26 cellular contexts compared by ENCODE assay signal in genomic region chr7:135383525-135383924, GRCh38.
A peak's percentile ranks its signal among the peaks of the same experiment; 100 is the strongest.
DNase-seq lines count a peak whose midpoint lies in the region; ATAC-seq, FAIRE-seq and TF ChIP-seq lines count a peak whose summit lies in the region.
"Had no signal": no experiment of that assay in that cellular context is flagged by ENCODE, and none has a peak within 500 bp of the region (broad histone marks: within the 10 kb centered on the region; RNA-seq: fewer than 3 reads in every experiment).

No MANE protein-coding gene starts in this region.

- no peaks in the 10 kb centered on the region for H3K27me3 Mint-ChIP-seq in activated CD8-positive, alpha-beta T cell treated with anti-CD3 and anti-CD28 coated beads for 36 hours
- no peaks in the 10 kb centered on the region for H3K27me3 Mint-ChIP-seq in activated CD8-positive, alpha-beta T cell treated with anti-CD3 and anti-CD28 coated beads, Interleukin-2, amount 10 ng/mL, durations not matched to agents 7 days and 5 days (ENCODE audit: low read depth)
- H3K27me3 Mint-ChIP-seq in activated naive CD8-positive, alpha-beta T cell treated with anti-CD3 and anti-CD28 coated beads, Interleukin-2, amount 50 U/mL, for 24 hours: no peaks in the 10 kb centered on the region
- H3K27me3 Mint-ChIP-seq in activated naive CD8-positive, alpha-beta T cell treated with anti-CD3 and anti-CD28 coated beads for 36 hours: no peaks in the 10 kb centered on the region
- H3K27me3 Mint-ChIP-seq in stimulated activated naive CD8-positive, alpha-beta T cell treated with anti-CD3 and anti-CD28 coated beads, Interleukin-15, amount 100 ng/mL, for 72 hours: no peaks in the 10 kb centered on the region
- H3K27me3 Mint-ChIP-seq: CD4-positive, alpha-beta T cell had no signal

- H3K79me2 ChIP-seq in keratinocyte (ENCODE audit: control insufficient read depth, insufficient read depth, low read length): no peaks in the 10 kb centered on the region

- H3K9me3 Mint-ChIP-seq in activated CD8-positive, alpha-beta T cell treated with anti-CD3 and anti-CD28 coated beads for 36 hours: no peaks in the 10 kb centered on the region
- no peaks in the 10 kb centered on the region for H3K9me3 Mint-ChIP-seq in activated CD8-positive, alpha-beta T cell treated with anti-CD3 and anti-CD28 coated beads, Interleukin-2, amount 10 ng/mL, durations not matched to agents 7 days and 5 days (ENCODE audit: insufficient read depth)
- no peaks in the 10 kb centered on the region for H3K9me3 Mint-ChIP-seq in activated naive CD8-positive, alpha-beta T cell treated with anti-CD3 and anti-CD28 coated beads, Interleukin-2, amount 50 U/mL, for 24 hours
- no peaks in the 10 kb centered on the region for H3K9me3 Mint-ChIP-seq in activated naive CD8-positive, alpha-beta T cell treated with anti-CD3 and anti-CD28 coated beads for 36 hours
- no peaks in the 10 kb centered on the region for H3K9me3 Mint-ChIP-seq in stimulated activated naive CD8-positive, alpha-beta T cell treated with anti-CD3 and anti-CD28 coated beads, Interleukin-15, amount 100 ng/mL, for 72 hours
- H3K9me3 Mint-ChIP-seq: CD14-positive monocyte; CD4-positive, alpha-beta T cell; CD8-positive, alpha-beta memory T cell; GM23338; H9 had no signal

- H3K36me3 Mint-ChIP-seq in activated CD8-positive, alpha-beta T cell treated with anti-CD3 and anti-CD28 coated beads for 36 hours (ENCODE audit: low read depth): peaks cover 6% of the 10 kb centered on the region
- H3K36me3 Mint-ChIP-seq in activated CD8-positive, alpha-beta T cell treated with anti-CD3 and anti-CD28 coated beads, Interleukin-2, amount 10 ng/mL, durations not matched to agents 7 days and 5 days (ENCODE audit: low read depth): peaks cover 13% of the 10 kb centered on the region
- H3K36me3 Mint-ChIP-seq in activated naive CD8-positive, alpha-beta T cell treated with anti-CD3 and anti-CD28 coated beads, Interleukin-2, amount 50 U/mL, for 24 hours (ENCODE audit: low read depth): peaks cover 12% of the 10 kb centered on the region
- H3K36me3 Mint-ChIP-seq in activated naive CD8-positive, alpha-beta T cell treated with anti-CD3 and anti-CD28 coated beads for 36 hours: peaks cover 2% of the 10 kb centered on the region

- peak; percentile 30 for ATAC-seq in activated CD8-positive, alpha-beta T cell treated with anti-CD3 and anti-CD28 coated beads for 36 hours
- ATAC-seq in activated CD8-positive, alpha-beta T cell treated with anti-CD3 and anti-CD28 coated beads, Interleukin-2, amount 10 ng/mL, durations not matched to agents 7 days and 5 days: no peak
- peak; percentile 71 for ATAC-seq in activated naive CD8-positive, alpha-beta T cell treated with anti-CD3 and anti-CD28 coated beads, Interleukin-2, amount 50 U/mL, for 24 hours
- ATAC-seq in stimulated activated naive CD8-positive, alpha-beta T cell treated with anti-CD3 and anti-CD28 coated beads, Interleukin-15, amount 100 ng/mL, for 72 hours: peak; percentile 48
- no peak for ATAC-seq in HG03354 (IDR thresholded peaks at IDR 0.05; ENCODE audit: poor library complexity, severe bottlenecking, unreplicated experiment)
- ATAC-seq: A549, GM23338, HCT116 had no signal

- H3K9me1 ChIP-seq in keratinocyte (ENCODE audit: control insufficient read depth, extremely low read depth, insufficient read depth, low read length): no peaks in the 10 kb centered on the region

- peak; percentile 26 for FAIRE-seq in keratinocyte (lab: Jason Lieb, UNC)
- FAIRE-seq: A549, D721Med, GM12891, GM18507 had no signal

- no peak overlapping the region for H3K9ac ChIP-seq in keratinocyte (ENCODE audit: control insufficient read depth, extremely low read depth, insufficient read depth, low read length)
- H3K9ac ChIP-seq: BLaER1 treated with 17β-estradiol and CSF1 and Interleukin-3, amounts not matched to agents 10 nM and 100 nM had no signal

- H3K4me3 ChIP-seq in keratinocyte (ENCODE audit: control insufficient read depth in 2 of 3, extremely low read depth in 1 of 3, insufficient read depth in 2 of 3, low read depth in 1 of 3, low read length in 3 of 3): no peak overlapping the region
- H3K4me3 ChIP-seq: A549; BLaER1 treated with 17β-estradiol and CSF1 and Interleukin-3, amounts not matched to agents 10 nM and 100 nM; GM23338 had no signal

- no peaks in the 10 kb centered on the region for H3K9me3 ChIP-seq in keratinocyte (ENCODE audit: control insufficient read depth, low read depth, low read length)
- H3K9me3 ChIP-seq: A549; BE2C; BLaER1 treated with 17β-estradiol and CSF1 and Interleukin-3, amounts not matched to agents 10 nM and 100 nM had no signal

- POLR2A ChIA-PET in activated CD8-positive, alpha-beta T cell treated with anti-CD3 and anti-CD28 coated beads for 36 hours (lab: Charles Lee): no interaction called here
- POLR2A ChIA-PET in activated CD8-positive, alpha-beta T cell treated with anti-CD3 and anti-CD28 coated beads, Interleukin-2, amount 10 ng/mL, durations not matched to agents 7 days and 5 days (lab: Charles Lee): no interaction called here

- H3K4me3 Mint-ChIP-seq in activated CD8-positive, alpha-beta T cell treated with anti-CD3 and anti-CD28 coated beads for 36 hours: no peak overlapping the region
- H3K4me3 Mint-ChIP-seq in activated CD8-positive, alpha-beta T cell treated with anti-CD3 and anti-CD28 coated beads, Interleukin-2, amount 10 ng/mL, durations not matched to agents 7 days and 5 days: no peak overlapping the region
- H3K4me3 Mint-ChIP-seq in activated naive CD8-positive, alpha-beta T cell treated with anti-CD3 and anti-CD28 coated beads, Interleukin-2, amount 50 U/mL, for 24 hours: no peak overlapping the region
- no peak overlapping the region for H3K4me3 Mint-ChIP-seq in activated naive CD8-positive, alpha-beta T cell treated with anti-CD3 and anti-CD28 coated beads for 36 hours
- no peak overlapping the region for H3K4me3 Mint-ChIP-seq in stimulated activated naive CD8-positive, alpha-beta T cell treated with anti-CD3 and anti-CD28 coated beads, Interleukin-15, amount 100 ng/mL, for 72 hours
- H3K4me3 Mint-ChIP-seq: CD14-positive monocyte; CD4-positive, alpha-beta T cell; CD8-positive, alpha-beta memory T cell; GM23338; H9 had no signal

- no peak overlapping the region for H3K4me2 ChIP-seq in keratinocyte (ENCODE audit: control insufficient read depth, extremely low read depth, insufficient read depth, low read depth, low read length)
- H3K4me2 ChIP-seq: A549; BLaER1 treated with 17β-estradiol and CSF1 and Interleukin-3, amounts not matched to agents 10 nM and 100 nM; GM23338 had no signal

- no peaks in the 10 kb centered on the region for H3K27me3 ChIP-seq in keratinocyte (ENCODE audit: control insufficient read depth, extremely low read depth, insufficient read depth, low read length)
- H3K27me3 ChIP-seq: BE2C; BLaER1 treated with 17β-estradiol and CSF1 and Interleukin-3, amounts not matched to agents 10 nM and 100 nM had no signal

- intact Hi-C loops in activated CD8-positive, alpha-beta T cell treated with anti-CD3 and anti-CD28 coated beads for 36 hours (cut with micrococcal nuclease): no loop called here

- H3K4me1 ChIP-seq in keratinocyte (ENCODE audit: control insufficient read depth, extremely low read depth, insufficient read depth, low read length): peaks cover 3% of the 10 kb centered on the region
- H3K4me1 ChIP-seq: A549; BLaER1 treated with 17β-estradiol and CSF1 and Interleukin-3, amounts not matched to agents 10 nM and 100 nM had no signal

- H3K27ac ChIP-seq in keratinocyte (ENCODE audit: control insufficient read depth, insufficient read depth, low read length): no peak overlapping the region
- H3K27ac ChIP-seq: A549; BLaER1 treated with 17β-estradiol and CSF1 and Interleukin-3, amounts not matched to agents 10 nM and 100 nM had no signal

- DNase-seq in activated CD8-positive, alpha-beta T cell treated with anti-CD3 and anti-CD28 coated beads for 36 hours: no peak
- DNase-seq in activated CD8-positive, alpha-beta T cell treated with anti-CD3 and anti-CD28 coated beads, Interleukin-2, amount 10 ng/mL, durations not matched to agents 7 days and 5 days: no peak
- DNase-seq in activated naive CD8-positive, alpha-beta T cell treated with anti-CD3 and anti-CD28 coated beads, Interleukin-2, amount 50 U/mL, for 24 hours: no peak
- no peak for DNase-seq in activated naive CD8-positive, alpha-beta T cell treated with anti-CD3 and anti-CD28 coated beads for 36 hours
- DNase-seq in keratinocyte (ENCODE audit: low read depth, low spot score): no peak
- no peak for DNase-seq in stimulated activated naive CD8-positive, alpha-beta T cell treated with anti-CD3 and anti-CD28 coated beads, Interleukin-15, amount 100 ng/mL, for 72 hours
- DNase-seq in DMS53 treated with DMSO at 0.1 percent for 48 hours (lab: John Stamatoyannopoulos, UW; ENCODE audit: unreplicated experiment): no peak
- DNase-seq: 8988T; ACHN; AML-193; BE2C; CD4-positive, alpha-beta T cell; CD8-positive, alpha-beta memory T cell; DMS 273 treated with DMSO at 0.1 percent for 48 hours; DMS79 treated with DMSO at 0.1 percent for 48 hours; GF-D8; H9 had no signal

- H3K27ac Mint-ChIP-seq in activated CD8-positive, alpha-beta T cell treated with anti-CD3 and anti-CD28 coated beads for 36 hours: no peak overlapping the region
- no peak overlapping the region for H3K27ac Mint-ChIP-seq in activated CD8-positive, alpha-beta T cell treated with anti-CD3 and anti-CD28 coated beads, Interleukin-2, amount 10 ng/mL, durations not matched to agents 7 days and 5 days
- no peak overlapping the region for H3K27ac Mint-ChIP-seq in activated naive CD8-positive, alpha-beta T cell treated with anti-CD3 and anti-CD28 coated beads, Interleukin-2, amount 50 U/mL, for 24 hours
- H3K27ac Mint-ChIP-seq in activated naive CD8-positive, alpha-beta T cell treated with anti-CD3 and anti-CD28 coated beads for 36 hours: no peak overlapping the region
- H3K27ac Mint-ChIP-seq in stimulated activated naive CD8-positive, alpha-beta T cell treated with anti-CD3 and anti-CD28 coated beads, Interleukin-15, amount 100 ng/mL, for 72 hours: no peak overlapping the region
- H3K27ac Mint-ChIP-seq: CD14-positive monocyte; CD4-positive, alpha-beta T cell; CD8-positive, alpha-beta memory T cell; GM23338; H9 had no signal

- H4K20me1 ChIP-seq in keratinocyte (ENCODE audit: control insufficient read depth, extremely low read depth, insufficient read depth, low read length): no peaks in the 10 kb centered on the region

- peaks cover 0 to under 1% of the 10 kb centered on the region in 2 experiments for H3K36me3 ChIP-seq in keratinocyte (ENCODE audit: control insufficient read depth in 2 of 2, extremely low read depth in 1 of 2, insufficient read depth in 2 of 2, low read length in 2 of 2)
- H3K36me3 ChIP-seq: BE2C had no signal

- CTCF ChIA-PET in activated CD8-positive, alpha-beta T cell treated with anti-CD3 and anti-CD28 coated beads for 36 hours (lab: Charles Lee): interaction anchor here (1.4 kb wide), 1 partner anchor 109 kb away, joined by 4 read pairs; no protein-coding TSS in a partner anchor
- CTCF ChIA-PET in activated CD8-positive, alpha-beta T cell treated with anti-CD3 and anti-CD28 coated beads, Interleukin-2, amount 10 ng/mL, durations not matched to agents 7 days and 5 days (lab: Charles Lee): no interaction called here

- dilution Hi-C loops in keratinocyte (cut with MboI; ENCODE audit: extremely low pct_ligation_motif_present, low sequenced_read_pairs): no loop called here

- H3K4me1 Mint-ChIP-seq in activated CD8-positive, alpha-beta T cell treated with anti-CD3 and anti-CD28 coated beads for 36 hours (ENCODE audit: low read depth): no peaks in the 10 kb centered on the region
- no peaks in the 10 kb centered on the region for H3K4me1 Mint-ChIP-seq in activated CD8-positive, alpha-beta T cell treated with anti-CD3 and anti-CD28 coated beads, Interleukin-2, amount 10 ng/mL, durations not matched to agents 7 days and 5 days (ENCODE audit: low read depth)
- peaks cover 2% of the 10 kb centered on the region for H3K4me1 Mint-ChIP-seq in activated naive CD8-positive, alpha-beta T cell treated with anti-CD3 and anti-CD28 coated beads, Interleukin-2, amount 50 U/mL, for 24 hours
- no peaks in the 10 kb centered on the region for H3K4me1 Mint-ChIP-seq in activated naive CD8-positive, alpha-beta T cell treated with anti-CD3 and anti-CD28 coated beads for 36 hours
- no peaks in the 10 kb centered on the region for H3K4me1 Mint-ChIP-seq in stimulated activated naive CD8-positive, alpha-beta T cell treated with anti-CD3 and anti-CD28 coated beads, Interleukin-15, amount 100 ng/mL, for 72 hours
- H3K4me1 Mint-ChIP-seq: CD14-positive monocyte; CD8-positive, alpha-beta memory T cell had no signal

- TF ChIP-seq CTCF in activated CD8-positive, alpha-beta T cell treated with anti-CD3 and anti-CD28 coated beads for 36 hours (IDR thresholded peaks at IDR 0.05): no peak
- no peak for TF ChIP-seq CTCF in keratinocyte (optimal IDR thresholded peaks at IDR 0.05 in 1 of 3, IDR thresholded peaks at IDR 0.05 in 1 of 3, conservative IDR thresholded peaks at IDR 0.05 in 1 of 3; ENCODE audit: extremely low read depth in 1 of 3, insufficient read depth in 2 of 3, low read length in 3 of 3)

- H2AFZ ChIP-seq in keratinocyte (ENCODE audit: control insufficient read depth, low read length): no peak overlapping the region
- H2AFZ ChIP-seq: GM23338 had no signal

Comparison
In these comparisons a context has a peak if more than half of its experiments do, and no peak if none do; other contexts are left out.
1. ATAC-seq: peak in activated CD8-positive, alpha-beta T cell treated with anti-CD3 and anti-CD28 coated beads for 36 hours (single experiment), activated naive CD8-positive, alpha-beta T cell treated with anti-CD3 and anti-CD28 coated beads, Interleukin-2, amount 50 U/mL, for 24 hours (single experiment) and stimulated activated naive CD8-positive, alpha-beta T cell treated with anti-CD3 and anti-CD28 coated beads, Interleukin-15, amount 100 ng/mL, for 72 hours (single experiment); none in activated CD8-positive, alpha-beta T cell treated with anti-CD3 and anti-CD28 coated beads, Interleukin-2, amount 10 ng/mL, durations not matched to agents 7 days and 5 days (single experiment) and HG03354 (single experiment).